9 cellular contexts compared by ENCODE assay signal in the genomic region with DNA sequence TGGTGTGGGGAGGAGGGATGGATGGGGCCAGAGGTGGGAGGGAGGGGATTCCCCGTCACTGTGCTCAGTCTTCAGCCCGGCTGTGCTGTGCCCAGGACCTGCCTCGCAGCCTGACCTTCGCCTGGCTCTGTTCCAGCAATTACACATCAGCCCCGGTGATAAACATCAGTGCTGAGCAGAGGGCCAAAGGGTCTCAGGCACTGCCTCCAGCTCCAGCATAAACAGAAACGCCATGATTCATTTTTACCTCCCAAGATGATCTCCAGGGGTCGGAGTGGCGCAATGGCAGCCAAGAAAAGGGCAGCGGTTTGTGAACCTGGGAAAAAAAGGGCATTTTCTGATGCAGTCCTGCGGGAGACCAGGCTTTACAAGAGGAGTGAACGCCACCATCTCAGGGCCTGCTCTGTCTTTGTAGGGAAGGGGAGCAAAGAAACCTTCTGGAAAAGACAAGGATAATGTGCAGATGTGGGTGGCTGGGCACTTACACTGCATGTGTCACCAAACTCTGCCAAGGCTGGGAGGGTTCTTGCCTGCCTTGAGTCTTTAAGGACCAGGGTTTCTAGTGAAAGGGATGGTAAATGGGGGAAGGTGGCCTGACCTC. TPM values are rescaled to one million over a fixed set of nuclear protein-coding genes. Genes with fewer than 3 reads are reported as not detected.
DNase-seq lines count a peak whose midpoint lies in the region; ATAC-seq, FAIRE-seq and TF ChIP-seq lines count a peak whose summit lies in the region.
"Had no signal": no experiment of that assay in that cellular context is flagged by ENCODE, and none has a peak within 500 bp of the region (broad histone marks: within the 10 kb centered on the region; RNA-seq: fewer than 3 reads in every experiment).

No MANE protein-coding gene starts in this region.

- no peak for ATAC-seq in GM21737 (IDR thresholded peaks at IDR 0.05; ENCODE audit: unreplicated experiment)

- TF ChIP-seq CTCF in 22Rv1 (IDR thresholded peaks at IDR 0.05), result no peak
- TF ChIP-seq CTCF in choroid plexus epithelial cell (conservative IDR thresholded peaks at IDR 0.05; ENCODE audit: low read depth, low read length), result no peak

- peak overlapping the region; percentile 51; the same call in 1 of the 2 replicates for H3K27ac ChIP-seq in 22Rv1
- H3K27ac ChIP-seq: VCaP had no signal

- H3K4me3 ChIP-seq in choroid plexus epithelial cell (ENCODE audit: low read depth, low read length), result no peak overlapping the region

- peak; percentile 81 for DNase-seq in HTR-8/SVneo (ENCODE audit: insufficient read length, low spot score)
- DNase-seq in choroid plexus epithelial cell (ENCODE audit: low read depth), result peak; percentile 97
- DNase-seq in mucosa of gallbladder (ENCODE audit: low spot score), result peak; percentile 75
- no peak for DNase-seq in middle frontal gyrus (ENCODE audit: extremely low spot score, low spot score)
- DNase-seq in cortex of kidney (lab: John Stamatoyannopoulos, UW), result no peak
- no peak for DNase-seq in activated CD4-positive, alpha-beta T cell treated with anti-CD3 and anti-CD28 coated beads, Interleukin-2, amount 50 U/mL, for 4 hours

- FAIRE-seq in HTR-8/SVneo (lab: Jason Lieb, UNC), result peak; percentile 90

RNA-seq across cellular contexts. Expression of a gene that starts 28.1 kb away (rescaled TPM):
- 29.4 TPM for total RNA-seq in mucosa of gallbladder

RNA-seq across cellular contexts. Expression of a gene that starts 29.6 kb away (rescaled TPM):
- 257 TPM for total RNA-seq in mucosa of gallbladder

RNA-seq across cellular contexts. Expression of a gene that starts 38.6 kb away (rescaled TPM):
- total RNA-seq in mucosa of gallbladder, result 37.5 TPM

Comparison
In these comparisons a context has a peak if more than half of its experiments do, and no peak if none do; other contexts are left out.
1. DNase-seq: peak in HTR-8/SVneo (single experiment), choroid plexus epithelial cell (single experiment) and mucosa of gallbladder (single experiment); none in middle frontal gyrus (single experiment), cortex of kidney (single experiment) and activated CD4-positive, alpha-beta T cell treated with anti-CD3 and anti-CD28 coated beads, Interleukin-2, amount 50 U/mL, for 4 hours (0 of 2).